Comparison of ENCODE assay signal across 16 cellular contexts in the genomic region with DNA sequence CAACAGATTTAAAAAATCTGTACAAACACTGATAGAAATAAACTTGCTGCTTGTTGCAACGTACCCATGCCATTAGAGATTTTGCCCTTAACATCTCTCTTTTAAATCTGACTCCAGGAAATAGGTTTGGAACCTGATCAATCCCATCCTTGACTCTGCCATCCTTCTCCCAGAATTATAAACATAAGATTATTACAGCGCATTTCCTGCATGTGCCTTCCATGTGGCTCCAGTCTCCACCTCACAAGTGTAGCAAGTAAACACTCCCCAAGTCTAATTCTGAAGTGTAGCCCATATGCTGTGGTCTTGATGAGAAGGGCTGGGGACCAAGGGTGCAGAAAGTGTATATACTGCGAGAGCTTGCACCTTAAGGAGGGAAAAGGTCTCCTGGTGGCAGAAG.
DNase-seq lines count a peak whose midpoint lies in the region; ATAC-seq and TF ChIP-seq lines count a peak whose summit lies in the region.
"Had no signal": no experiment of that assay in that cellular context is flagged by ENCODE, and none has a peak within 500 bp of the region (broad histone marks: within the 10 kb centered on the region; RNA-seq: fewer than 3 reads in every experiment).

No MANE protein-coding gene starts in this region.

- H2AK5ac ChIP-seq in mesenchymal stem cell (ENCODE audit: low read length, severe bottlenecking): peak overlapping the region; percentile 83

- H2BK15ac ChIP-seq in mesenchymal stem cell (ENCODE audit: low read depth, poor library complexity, severe bottlenecking): no peak overlapping the region

- H3K4me1 ChIP-seq in adipocyte (ENCODE audit: control insufficient read depth, insufficient read depth, low read length) (peaks cover 30% of the 10 kb centered on the region), mesenchymal stem cell (ENCODE audit: control insufficient read depth, insufficient read depth, low read depth, low read length) (peaks cover 7% of the 10 kb centered on the region), thoracic aorta (ENCODE audit: control insufficient read depth in 1 of 2, low read depth in 2 of 2) (peaks cover 12 to 37% of the 10 kb centered on the region in 2 donors), left lung (no peaks in the 10 kb centered on the region)

- H3K4ac ChIP-seq in mesenchymal stem cell (ENCODE audit: low read depth in 1 of 2, low read length in 2 of 2): no peak overlapping the region

- H3K9ac ChIP-seq in adipocyte (ENCODE audit: low read length) (peak overlapping the region; percentile 74), mesenchymal stem cell (ENCODE audit: low read length) (peak overlapping the region; percentile 65)

- H3K23ac ChIP-seq in mesenchymal stem cell (ENCODE audit: low read length in 2 of 2): no peak overlapping the region

- H3K27me3 ChIP-seq in adipocyte (replicated peaks; ENCODE audit: control insufficient read depth, insufficient read depth, low read length): no peaks in the 10 kb centered on the region
- H3K27me3 ChIP-seq in mesenchymal stem cell (ENCODE audit: control insufficient read depth in 1 of 2, insufficient read depth in 1 of 2, low read length in 2 of 2): no peaks in the 10 kb centered on the region
- H3K27me3 ChIP-seq in thoracic aorta (replicated peaks; ENCODE audit: insufficient read depth): no peaks in the 10 kb centered on the region
- no peaks in the 10 kb centered on the region for H3K27me3 ChIP-seq in left lung

- H2BK12ac ChIP-seq in mesenchymal stem cell (ENCODE audit: low read length in 2 of 2): peak overlapping the region in 1 of 2 experiments; percentile 11

- no peaks in the 10 kb centered on the region for H3K9me3 ChIP-seq in adipocyte (ENCODE audit: control insufficient read depth, low read length)
- H3K9me3 ChIP-seq in mesenchymal stem cell (ENCODE audit: control insufficient read depth, low read length): no peaks in the 10 kb centered on the region
- H3K9me3 ChIP-seq in thoracic aorta: no peaks in the 10 kb centered on the region
- H3K9me3 ChIP-seq in left lung: no peaks in the 10 kb centered on the region

- no peaks in the 10 kb centered on the region for H3K79me1 ChIP-seq in mesenchymal stem cell (replicated peaks; ENCODE audit: low read length, poor library complexity, severe bottlenecking)

- H3K36me3 ChIP-seq in adipocyte (ENCODE audit: control insufficient read depth, insufficient read depth, low read length, severe bottlenecking) (no peaks in the 10 kb centered on the region), mesenchymal stem cell (ENCODE audit: control insufficient read depth in 1 of 2, insufficient read depth in 2 of 2, low read depth in 1 of 2, low read length in 2 of 2) (no peaks in the 10 kb centered on the region), thoracic aorta (no peaks in the 10 kb centered on the region), left lung (no peaks in the 10 kb centered on the region)

- no peak overlapping the region for H2BK5ac ChIP-seq in mesenchymal stem cell (ENCODE audit: low read depth, low read length, poor library complexity, severe bottlenecking)

- no peak overlapping the region for H4K91ac ChIP-seq in mesenchymal stem cell (ENCODE audit: low read length)

- H3K27ac ChIP-seq in mesenchymal stem cell (ENCODE audit: low read length, poor library complexity, severe bottlenecking) (no peak overlapping the region), thoracic aorta (peak overlapping the region; percentile 75 to 87), left lung (no peak overlapping the region)

- intact Hi-C loops in left lung (cut with DNase I): no loop called here

- H4K8ac ChIP-seq in mesenchymal stem cell (ENCODE audit: low read length): no peak overlapping the region

- H3K18ac ChIP-seq in mesenchymal stem cell (ENCODE audit: low read depth in 1 of 2, low read length in 2 of 2): peak overlapping the region in 1 of 2 experiments; percentile 74

- H2AFZ ChIP-seq in mesenchymal stem cell (ENCODE audit: low read depth, low read length): no peak overlapping the region

- 82% methylated on average over 3 of the region's 3 CpGs for WGBS in mesenchymal stem cell

- no peak overlapping the region for H3K4me2 ChIP-seq in mesenchymal stem cell (ENCODE audit: low read length, poor library complexity, severe bottlenecking)

- H3K4me3 ChIP-seq in adipocyte (ENCODE audit: low read length) (no peak overlapping the region), mesenchymal stem cell (ENCODE audit: insufficient read depth in 1 of 2, low read depth in 1 of 2, low read length in 2 of 2) (no peak overlapping the region), thoracic aorta (no peak overlapping the region), left lung (no peak overlapping the region)

- DNase-seq in HCEC 1CT (peak; percentile 42), adipocyte (ENCODE audit: low read depth) (no peak), mesenchymal stem cell (no peak), thoracic aorta (ENCODE audit: low spot score) (no peak), left lung (no peak), amygdala (lab: John Stamatoyannopoulos, UW) (no peak), 8988T (no peak)
- DNase-seq: activated CD4-positive, alpha-beta T cell treated with anti-CD3 and anti-CD28 coated beads for 4 hours; activated CD8-positive, alpha-beta memory T cell treated with anti-CD3 and anti-CD28 coated beads, Interleukin-2, amount 10 ng/mL, durations not matched to agents 7 days and 5 days; activated naive CD8-positive, alpha-beta T cell treated with anti-CD3 and anti-CD28 coated beads, Interleukin-2, amount 50 U/mL, for 24 hours; C1 segment of cervical spinal cord; effector memory CD4-positive, alpha-beta T cell; left colon; NCI-H1092; NCI-H774; stimulated activated CD4-positive, alpha-beta T cell treated with anti-CD3 and anti-CD28 coated beads, Interleukin-4, amount 100 ng/mL, for 4 hours had no signal

- no peak for TF ChIP-seq CTCF in thoracic aorta (IDR thresholded peaks at IDR 0.05)
- no peak for TF ChIP-seq CTCF in left lung (IDR thresholded peaks at IDR 0.05)

- ATAC-seq in thoracic aorta (ENCODE audit: insufficient number of reproducible peaks, low FRiP score, low read depth): no peak
- no peak for ATAC-seq in left lung
- ATAC-seq: activated CD8-positive, alpha-beta memory T cell treated with anti-CD3 and anti-CD28 coated beads, Interleukin-2, amount 10 ng/mL, durations not matched to agents 7 days and 5 days; activated naive CD8-positive, alpha-beta T cell treated with anti-CD3 and anti-CD28 coated beads, Interleukin-2, amount 50 U/mL, for 24 hours; left colon had no signal

- no peak overlapping the region for H2BK120ac ChIP-seq in mesenchymal stem cell (ENCODE audit: low read depth, low read length)

- no peak overlapping the region for H3K14ac ChIP-seq in mesenchymal stem cell (ENCODE audit: low read length in 2 of 2)

Comparison
In these comparisons a context has a peak if more than half of its experiments do, and no peak if none do; other contexts are left out.
1. H3K27ac ChIP-seq: peak in thoracic aorta (2 of 2); none in mesenchymal stem cell (single experiment) and left lung (0 of 2).